In genomic region chr16:4847774-4848587, GRCh38 we compare ENCODE assay signal across 1 cellular context.
TF ChIP-seq lines count a peak whose summit lies in the region.

No MANE protein-coding gene starts in this region.

TF ChIP-seq in GM12878, 131 proteins besides CTCF, POLR2A, EP300 and RAD21 (continues in another document):
- TF ChIP-seq SKIL (IDR thresholded peaks at IDR 0.05; ENCODE audit: low read depth, poor library complexity, severe bottlenecking) (no peak), CUX1 (IDR thresholded peaks at IDR 0.05; ENCODE audit: insufficient replicate concordance, low read depth, low read length) (no peak), EZH2 (IDR thresholded peaks at IDR 0.05; ENCODE audit: borderline replicate concordance, control insufficient read depth, low read depth, low read length) (no peak), ZNF207 (IDR thresholded peaks at IDR 0.05; ENCODE audit: borderline replicate concordance) (peak; percentile 25; the same call in 1 of the 2 replicates), SMAD1 (IDR thresholded peaks at IDR 0.05; ENCODE audit: low read depth, partially characterized antibody) (no peak), SMARCA5 (IDR thresholded peaks at IDR 0.05) (0 out of 2 replicates have a peak, but pooled peaks have one; percentile 35), GATAD2B (conservative IDR thresholded peaks at IDR 0.05; ENCODE audit: low read depth) (no peak), RUNX3 (IDR thresholded peaks at IDR 0.05; ENCODE audit: low read length) (0 out of 2 replicates have a peak, but pooled peaks have one; percentile 14), BCL3 (IDR thresholded peaks at IDR 0.05; ENCODE audit: borderline replicate concordance, insufficient read depth, low read depth, low read length, poor library complexity, severe bottlenecking) (no peak), CREM (IDR thresholded peaks at IDR 0.05; ENCODE audit: low read depth) (no peak), HDAC6 (IDR thresholded peaks at IDR 0.05; ENCODE audit: unreplicated experiment) (no peak), SUPT20H (IDR thresholded peaks at IDR 0.05; ENCODE audit: borderline replicate concordance, control insufficient read depth, low read depth, low read length) (no peak), MXI1 (IDR thresholded peaks at IDR 0.05; ENCODE audit: low read depth, low read length) (peak; percentile 35), YBX1 (IDR thresholded peaks at IDR 0.05) (no peak), ETV6 (conservative IDR thresholded peaks at IDR 0.05 in 1 of 2, IDR thresholded peaks at IDR 0.05 in 1 of 2; ENCODE audit: borderline replicate concordance in 1 of 2, low read depth in 1 of 2) (no peak), ZNF24 (IDR thresholded peaks at IDR 0.05) (no peak), BACH1 (IDR thresholded peaks at IDR 0.05; ENCODE audit: borderline replicate concordance) (no peak), TBL1XR1 (IDR thresholded peaks at IDR 0.05; ENCODE audit: low read depth, low read length) (no peak), ZZZ3 (IDR thresholded peaks at IDR 0.05; ENCODE audit: control insufficient read depth, insufficient read length, low read depth) (no peak), CHD1 (IDR thresholded peaks at IDR 0.05; ENCODE audit: low read depth, low read length) (no peak), GABPA (IDR thresholded peaks at IDR 0.05; ENCODE audit: low read depth) (no peak), NFIC (IDR thresholded peaks at IDR 0.05; ENCODE audit: low read depth, low read length) (no peak), SMC3 (IDR thresholded peaks at IDR 0.05; ENCODE audit: borderline replicate concordance, low read length) (no peak), ZSCAN29 (IDR thresholded peaks at IDR 0.05) (no peak), POLR2AphosphoS5 (IDR thresholded peaks at IDR 0.05; ENCODE audit: low read length) (no peak), PAX5 (IDR thresholded peaks at IDR 0.05; ENCODE audit: borderline replicate concordance, low read depth, low read length) (no peak), CBX5 (IDR thresholded peaks at IDR 0.05; ENCODE audit: low read depth) (no peak), RBBP5 (conservative IDR thresholded peaks at IDR 0.05) (no peak), HDAC2 (IDR thresholded peaks at IDR 0.05) (0 out of 2 replicates have a peak, but pooled peaks have one; percentile 28), HSF1 (IDR thresholded peaks at IDR 0.05; ENCODE audit: low read depth, low read length) (no peak), CEBPB (IDR thresholded peaks at IDR 0.05; ENCODE audit: borderline replicate concordance in 1 of 2, low read depth in 2 of 2, low read length in 2 of 2) (no peak)
- TF ChIP-seq, protein P1, sequence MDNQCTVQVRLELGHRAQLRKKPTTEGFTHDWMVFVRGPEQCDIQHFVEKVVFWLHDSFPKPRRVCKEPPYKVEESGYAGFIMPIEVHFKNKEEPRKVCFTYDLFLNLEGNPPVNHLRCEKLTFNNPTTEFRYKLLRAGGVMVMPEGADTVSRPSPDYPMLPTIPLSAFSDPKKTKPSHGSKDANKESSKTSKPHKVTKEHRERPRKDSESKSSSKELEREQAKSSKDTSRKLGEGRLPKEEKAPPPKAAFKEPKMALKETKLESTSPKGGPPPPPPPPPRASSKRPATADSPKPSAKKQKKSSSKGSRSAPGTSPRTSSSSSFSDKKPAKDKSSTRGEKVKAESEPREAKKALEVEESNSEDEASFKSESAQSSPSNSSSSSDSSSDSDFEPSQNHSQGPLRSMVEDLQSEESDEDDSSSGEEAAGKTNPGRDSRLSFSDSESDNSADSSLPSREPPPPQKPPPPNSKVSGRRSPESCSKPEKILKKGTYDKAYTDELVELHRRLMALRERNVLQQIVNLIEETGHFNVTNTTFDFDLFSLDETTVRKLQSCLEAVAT (IDR thresholded peaks at IDR 0.05), result no peak
- TF ChIP-seq, protein P2, sequence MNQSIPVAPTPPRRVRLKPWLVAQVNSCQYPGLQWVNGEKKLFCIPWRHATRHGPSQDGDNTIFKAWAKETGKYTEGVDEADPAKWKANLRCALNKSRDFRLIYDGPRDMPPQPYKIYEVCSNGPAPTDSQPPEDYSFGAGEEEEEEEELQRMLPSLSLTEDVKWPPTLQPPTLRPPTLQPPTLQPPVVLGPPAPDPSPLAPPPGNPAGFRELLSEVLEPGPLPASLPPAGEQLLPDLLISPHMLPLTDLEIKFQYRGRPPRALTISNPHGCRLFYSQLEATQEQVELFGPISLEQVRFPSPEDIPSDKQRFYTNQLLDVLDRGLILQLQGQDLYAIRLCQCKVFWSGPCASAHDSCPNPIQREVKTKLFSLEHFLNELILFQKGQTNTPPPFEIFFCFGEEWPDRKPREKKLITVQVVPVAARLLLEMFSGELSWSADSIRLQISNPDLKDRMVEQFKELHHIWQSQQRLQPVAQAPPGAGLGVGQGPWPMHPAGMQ (IDR thresholded peaks at IDR 0.05; ENCODE audit: borderline replicate concordance), result no peak
- TF ChIP-seq, protein P3, sequence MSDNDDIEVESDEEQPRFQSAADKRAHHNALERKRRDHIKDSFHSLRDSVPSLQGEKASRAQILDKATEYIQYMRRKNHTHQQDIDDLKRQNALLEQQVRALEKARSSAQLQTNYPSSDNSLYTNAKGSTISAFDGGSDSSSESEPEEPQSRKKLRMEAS (IDR thresholded peaks at IDR 0.05; ENCODE audit: low read depth, low read length), result no peak
- TF ChIP-seq, protein P4, sequence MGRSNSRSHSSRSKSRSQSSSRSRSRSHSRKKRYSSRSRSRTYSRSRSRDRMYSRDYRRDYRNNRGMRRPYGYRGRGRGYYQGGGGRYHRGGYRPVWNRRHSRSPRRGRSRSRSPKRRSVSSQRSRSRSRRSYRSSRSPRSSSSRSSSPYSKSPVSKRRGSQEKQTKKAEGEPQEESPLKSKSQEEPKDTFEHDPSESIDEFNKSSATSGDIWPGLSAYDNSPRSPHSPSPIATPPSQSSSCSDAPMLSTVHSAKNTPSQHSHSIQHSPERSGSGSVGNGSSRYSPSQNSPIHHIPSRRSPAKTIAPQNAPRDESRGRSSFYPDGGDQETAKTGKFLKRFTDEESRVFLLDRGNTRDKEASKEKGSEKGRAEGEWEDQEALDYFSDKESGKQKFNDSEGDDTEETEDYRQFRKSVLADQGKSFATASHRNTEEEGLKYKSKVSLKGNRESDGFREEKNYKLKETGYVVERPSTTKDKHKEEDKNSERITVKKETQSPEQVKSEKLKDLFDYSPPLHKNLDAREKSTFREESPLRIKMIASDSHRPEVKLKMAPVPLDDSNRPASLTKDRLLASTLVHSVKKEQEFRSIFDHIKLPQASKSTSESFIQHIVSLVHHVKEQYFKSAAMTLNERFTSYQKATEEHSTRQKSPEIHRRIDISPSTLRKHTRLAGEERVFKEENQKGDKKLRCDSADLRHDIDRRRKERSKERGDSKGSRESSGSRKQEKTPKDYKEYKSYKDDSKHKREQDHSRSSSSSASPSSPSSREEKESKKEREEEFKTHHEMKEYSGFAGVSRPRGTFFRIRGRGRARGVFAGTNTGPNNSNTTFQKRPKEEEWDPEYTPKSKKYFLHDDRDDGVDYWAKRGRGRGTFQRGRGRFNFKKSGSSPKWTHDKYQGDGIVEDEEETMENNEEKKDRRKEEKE (IDR thresholded peaks at IDR 0.05), result no peak
- TF ChIP-seq, protein P5, sequence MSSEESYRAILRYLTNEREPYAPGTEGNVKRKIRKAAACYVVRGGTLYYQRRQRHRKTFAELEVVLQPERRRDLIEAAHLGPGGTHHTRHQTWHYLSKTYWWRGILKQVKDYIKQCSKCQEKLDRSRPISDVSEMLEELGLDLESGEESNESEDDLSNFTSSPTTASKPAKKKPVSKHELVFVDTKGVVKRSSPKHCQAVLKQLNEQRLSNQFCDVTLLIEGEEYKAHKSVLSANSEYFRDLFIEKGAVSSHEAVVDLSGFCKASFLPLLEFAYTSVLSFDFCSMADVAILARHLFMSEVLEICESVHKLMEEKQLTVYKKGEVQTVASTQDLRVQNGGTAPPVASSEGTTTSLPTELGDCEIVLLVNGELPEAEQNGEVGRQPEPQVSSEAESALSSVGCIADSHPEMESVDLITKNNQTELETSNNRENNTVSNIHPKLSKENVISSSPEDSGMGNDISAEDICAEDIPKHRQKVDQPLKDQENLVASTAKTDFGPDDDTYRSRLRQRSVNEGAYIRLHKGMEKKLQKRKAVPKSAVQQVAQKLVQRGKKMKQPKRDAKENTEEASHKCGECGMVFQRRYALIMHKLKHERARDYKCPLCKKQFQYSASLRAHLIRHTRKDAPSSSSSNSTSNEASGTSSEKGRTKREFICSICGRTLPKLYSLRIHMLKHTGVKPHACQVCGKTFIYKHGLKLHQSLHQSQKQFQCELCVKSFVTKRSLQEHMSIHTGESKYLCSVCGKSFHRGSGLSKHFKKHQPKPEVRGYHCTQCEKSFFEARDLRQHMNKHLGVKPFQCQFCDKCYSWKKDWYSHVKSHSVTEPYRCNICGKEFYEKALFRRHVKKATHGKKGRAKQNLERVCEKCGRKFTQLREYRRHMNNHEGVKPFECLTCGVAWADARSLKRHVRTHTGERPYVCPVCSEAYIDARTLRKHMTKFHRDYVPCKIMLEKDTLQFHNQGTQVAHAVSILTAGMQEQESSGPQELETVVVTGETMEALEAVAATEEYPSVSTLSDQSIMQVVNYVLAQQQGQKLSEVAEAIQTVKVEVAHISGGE (CRISPR knock-in tag; IDR thresholded peaks at IDR 0.05), result no peak
